1 cellular context compared by ENCODE assay signal in genomic region chr1:44785501-44786137, GRCh38.
TF ChIP-seq lines count a peak whose summit lies in the region.

No MANE protein-coding gene starts in this region.

TF ChIP-seq in HEK293, 187 proteins besides CTCF, POLR2A, EP300 and RAD21 (continued from another document):
- TF ChIP-seq ZNF354C (tag by site-specific recombination; IDR thresholded peaks at IDR 0.05; ENCODE audit: borderline replicate concordance, low read depth), result no peak
- TF ChIP-seq TRIM28 (IDR thresholded peaks at IDR 0.05; ENCODE audit: borderline replicate concordance, low read length), result no peak
- no peak for TF ChIP-seq ZNF639 (tag by site-specific recombination; IDR thresholded peaks at IDR 0.05)
- TF ChIP-seq, protein P1, sequence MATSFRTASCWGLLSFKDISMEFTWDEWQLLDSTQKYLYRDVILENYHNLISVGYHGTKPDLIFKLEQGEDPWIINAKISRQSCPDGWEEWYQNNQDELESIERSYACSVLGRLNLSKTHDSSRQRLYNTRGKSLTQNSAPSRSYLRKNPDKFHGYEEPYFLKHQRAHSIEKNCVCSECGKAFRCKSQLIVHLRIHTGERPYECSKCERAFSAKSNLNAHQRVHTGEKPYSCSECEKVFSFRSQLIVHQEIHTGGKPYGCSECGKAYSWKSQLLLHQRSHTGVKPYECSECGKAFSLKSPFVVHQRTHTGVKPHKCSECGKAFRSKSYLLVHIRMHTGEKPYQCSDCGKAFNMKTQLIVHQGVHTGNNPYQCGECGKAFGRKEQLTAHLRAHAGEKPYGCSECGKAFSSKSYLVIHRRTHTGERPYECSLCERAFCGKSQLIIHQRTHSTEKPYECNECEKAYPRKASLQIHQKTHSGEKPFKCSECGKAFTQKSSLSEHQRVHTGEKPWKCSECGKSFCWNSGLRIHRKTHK (tag by site-specific recombination; IDR thresholded peaks at IDR 0.05), result no peak
- TF ChIP-seq ZNF544 (tag by site-specific recombination; IDR thresholded peaks at IDR 0.05), result no peak
- TF ChIP-seq HIC1 (tag by site-specific recombination; IDR thresholded peaks at IDR 0.05), result no peak
- TF ChIP-seq ZNF830 (tag by site-specific recombination; IDR thresholded peaks at IDR 0.05; ENCODE audit: low read depth), result no peak
- TF ChIP-seq PRDM1 (tag by site-specific recombination; IDR thresholded peaks at IDR 0.05), result no peak
- no peak for TF ChIP-seq HOXA7 (CRISPR knock-in tag; IDR thresholded peaks at IDR 0.05; ENCODE audit: borderline replicate concordance)
- no peak for TF ChIP-seq SCRT2 (tag by site-specific recombination; IDR thresholded peaks at IDR 0.05)
- TF ChIP-seq SP3 (tag by site-specific recombination; IDR thresholded peaks at IDR 0.05), result no peak
- no peak for TF ChIP-seq ZBTB44 (tag by site-specific recombination; IDR thresholded peaks at IDR 0.05)
- no peak for TF ChIP-seq ZNF560 (tag by site-specific recombination; IDR thresholded peaks at IDR 0.05; ENCODE audit: borderline replicate concordance)
